10 cellular contexts compared by ENCODE assay signal in genomic region chr13:101520672-101521071, GRCh38.
DNase-seq lines count a peak whose midpoint lies in the region; ATAC-seq, FAIRE-seq and TF ChIP-seq lines count a peak whose summit lies in the region.
"Had no signal": no experiment of that assay in that cellular context is flagged by ENCODE, and none has a peak within 500 bp of the region (broad histone marks: within the 10 kb centered on the region; RNA-seq: fewer than 3 reads in every experiment).

No MANE protein-coding gene starts in this region.

- H3K79me2 ChIP-seq in HepG2 (ENCODE audit: insufficient read depth, low read length), result no peaks in the 10 kb centered on the region
- H3K79me2 ChIP-seq in hepatocyte, result no peaks in the 10 kb centered on the region

- no peak for ATAC-seq in HepG2
- ATAC-seq in right lobe of liver, result no peak

- H3K36me3 ChIP-seq in HepG2 (replicated peaks in 1 of 2; ENCODE audit: control insufficient read depth in 1 of 2, insufficient read depth in 2 of 2, low read length in 2 of 2) (no peaks in the 10 kb centered on the region), right lobe of liver (no peaks in the 10 kb centered on the region), esophagus muscularis mucosa (no peaks in the 10 kb centered on the region), hepatocyte (replicated peaks; ENCODE audit: insufficient read depth, low read depth) (no peaks in the 10 kb centered on the region)

- BruUV-seq in HepG2 (replicated peaks; lab: Mats Ljungman, UMichigan), result no TSS peak

- no peak for FAIRE-seq in HepG2 (lab: Jason Lieb, UNC)

- H3K27ac ChIP-seq in HepG2 (ENCODE audit: extremely low read length, insufficient read depth, low read length), result no peak overlapping the region
- no peak overlapping the region for H3K27ac ChIP-seq in right lobe of liver
- no peak overlapping the region for H3K27ac ChIP-seq in esophagus muscularis mucosa (replicated peaks in 1 of 4)
- no peak overlapping the region for H3K27ac ChIP-seq in coronary artery
- H3K27ac ChIP-seq in hepatocyte, result no peak overlapping the region

- 4% methylated on average over 4 of the region's 4 CpGs for WGBS in HepG2 (ENCODE audit: low lambda C conversion rate)
- WGBS in right lobe of liver (ENCODE audit: insufficient coverage, low coverage, low lambda C conversion rate, missing lambda C conversion rate), result 61% methylated on average over 4 of the region's 4 CpGs
- WGBS in esophagus muscularis mucosa, result 74% methylated on average over 4 of the region's 4 CpGs
- WGBS in hepatocyte (ENCODE audit: low lambda C conversion rate, missing lambda C conversion rate), result 84% methylated on average over 4 of the region's 4 CpGs

- TF ChIP-seq EP300 in HepG2 (IDR thresholded peaks at IDR 0.05; ENCODE audit: low read depth in 2 of 2, low read length in 2 of 2) (no peak), HepG2 (CRISPR knock-in tag; IDR thresholded peaks at IDR 0.05; ENCODE audit: borderline replicate concordance) (no peak), esophagus muscularis mucosa (IDR thresholded peaks at IDR 0.05) (no peak)

- H4K20me1 ChIP-seq in HepG2 (ENCODE audit: insufficient read depth, low read length) (no peaks in the 10 kb centered on the region), hepatocyte (ENCODE audit: insufficient read depth, poor library complexity, severe bottlenecking) (no peaks in the 10 kb centered on the region)

- CTCF ChIA-PET in HepG2 (lab: Yijun Ruan, JAX; ENCODE audit: low intra/inter-chr PET ratio, low total read pairs), result no interaction called here

- no peak overlapping the region for H3K9ac ChIP-seq in HepG2 (ENCODE audit: insufficient read depth, low read depth, low read length)

- no peak overlapping the region for H2AFZ ChIP-seq in HepG2 (ENCODE audit: low read length)
- no peak overlapping the region for H2AFZ ChIP-seq in hepatocyte

- H3K4me1 ChIP-seq in HepG2 (ENCODE audit: insufficient read depth, low read length) (no peaks in the 10 kb centered on the region), right lobe of liver (no peaks in the 10 kb centered on the region), esophagus muscularis mucosa (no peaks in the 10 kb centered on the region), hepatocyte (ENCODE audit: insufficient read depth) (no peaks in the 10 kb centered on the region)

- no peak for DNase-seq in HepG2 (ENCODE audit: low spot score)
- DNase-seq in right lobe of liver, result no peak
- DNase-seq in KBM-7, result peak; percentile 1
- DNase-seq in cardiac fibroblast (ENCODE audit: low read depth in 2 of 2), result peak; percentile 38 to 83
- no peak for DNase-seq in esophagus muscularis mucosa (ENCODE audit: extremely low spot score)
- no peak for DNase-seq in coronary artery (ENCODE audit: low spot score)
- DNase-seq in D341Med (ENCODE audit: low spot score), result no peak
- DNase-seq in hepatocyte (ENCODE audit: low spot score), result no peak
- DNase-seq: NCI-H2029 treated with DMSO at 0.1 percent for 48 hours had no signal

- no peak overlapping the region for H3K4me2 ChIP-seq in HepG2 (ENCODE audit: low read depth, low read length)
- no peak overlapping the region for H3K4me2 ChIP-seq in hepatocyte

- H3K4me3 ChIP-seq in HepG2 (replicated peaks in 1 of 3; ENCODE audit: insufficient read depth in 1 of 3, low read depth in 2 of 3, low read length in 3 of 3), result no peak overlapping the region
- no peak overlapping the region for H3K4me3 ChIP-seq in right lobe of liver
- H3K4me3 ChIP-seq in cardiac fibroblast (replicated peaks in 1 of 2; ENCODE audit: low read depth in 2 of 2, low read length in 2 of 2), result no peak overlapping the region
- no peak overlapping the region for H3K4me3 ChIP-seq in esophagus muscularis mucosa
- H3K4me3 ChIP-seq in coronary artery, result no peak overlapping the region
- H3K4me3 ChIP-seq in hepatocyte, result no peak overlapping the region
- H3K4me3 ChIP-seq: skin epidermis had no signal

- POLR2A ChIA-PET in HepG2 (lab: Yijun Ruan, JAX), result no interaction called here

- TF ChIP-seq CTCF in HepG2 (CRISPR knock-in tag; IDR thresholded peaks at IDR 0.05) (no peak), right lobe of liver (IDR thresholded peaks at IDR 0.05) (no peak), cardiac fibroblast (IDR thresholded peaks at IDR 0.05; ENCODE audit: low read depth, low read length) (no peak), esophagus muscularis mucosa (IDR thresholded peaks at IDR 0.05) (no peak), coronary artery (IDR thresholded peaks at IDR 0.05) (no peak), hepatocyte (IDR thresholded peaks at IDR 0.05; ENCODE audit: poor library complexity) (no peak)

- H3K9me2 ChIP-seq in hepatocyte (replicated peaks; ENCODE audit: insufficient read depth), result no peaks in the 10 kb centered on the region

- in situ Hi-C loops in HepG2 (cut with HindIII; ENCODE audit: extremely low pct_ligation_motif_present, low pct_unique_long_range_greater_than_20kb), result no loop called here
- in situ Hi-C loops in KBM-7 (cut with MboI; ENCODE audit: low pct_unique_long_range_greater_than_20kb, low sequenced_read_pairs), result no loop called here

- H3K9me3 ChIP-seq in HepG2 (ENCODE audit: low read length), result no peaks in the 10 kb centered on the region
- H3K9me3 ChIP-seq in right lobe of liver, result no peaks in the 10 kb centered on the region
- no peaks in the 10 kb centered on the region for H3K9me3 ChIP-seq in esophagus muscularis mucosa
- H3K9me3 ChIP-seq in hepatocyte (ENCODE audit: low read depth), result no peaks in the 10 kb centered on the region

- H3K27me3 ChIP-seq in HepG2 (ENCODE audit: control insufficient read depth in 1 of 2, insufficient read depth in 2 of 2, low read length in 2 of 2), result no peaks in the 10 kb centered on the region
- H3K27me3 ChIP-seq in right lobe of liver, result no peaks in the 10 kb centered on the region
- no peaks in the 10 kb centered on the region for H3K27me3 ChIP-seq in esophagus muscularis mucosa
- no peaks in the 10 kb centered on the region for H3K27me3 ChIP-seq in hepatocyte

- intact Hi-C loops in HepG2 (cut with micrococcal nuclease; ENCODE audit: unreplicated experiment), result no loop called here
- intact Hi-C loops in right lobe of liver (cut with DNase I), result no loop called here
- intact Hi-C loops in esophagus muscularis mucosa (cut with DNase I), result loop anchor here (10.0 kb wide), 1 partner anchor 174 kb away; no protein-coding TSS in a partner anchor

- TF ChIP-seq RAD21 in HepG2 (CRISPR knock-in tag; IDR thresholded peaks at IDR 0.05), result no peak

- TF ChIP-seq POLR2A in HepG2 (IDR thresholded peaks at IDR 0.05; ENCODE audit: insufficient read depth in 1 of 2, low read depth in 2 of 2, low read length in 2 of 2), result no peak
- no peak for TF ChIP-seq POLR2A in right lobe of liver (IDR thresholded peaks at IDR 0.05)
- TF ChIP-seq POLR2A in esophagus muscularis mucosa (IDR thresholded peaks at IDR 0.05; ENCODE audit: low read depth), result no peak

TF ChIP-seq in HepG2, 621 proteins besides CTCF, POLR2A, EP300 and RAD21:
- no peak for TF ChIP-seq POGK (CRISPR knock-in tag; conservative IDR thresholded peaks at IDR 0.05)
- peak; percentile 26 to 46; a peak in 2 of 4 replicates for TF ChIP-seq MAFK (conservative IDR thresholded peaks at IDR 0.05 in 1 of 2, IDR thresholded peaks at IDR 0.05 in 1 of 2; ENCODE audit: low read length in 2 of 2)
- no peak for TF ChIP-seq PAWR (CRISPR knock-in tag; IDR thresholded peaks at IDR 0.05; ENCODE audit: borderline replicate concordance)
- TF ChIP-seq MAFF (IDR thresholded peaks at IDR 0.05; ENCODE audit: low read depth, low read length), result 0 out of 2 replicates have a peak, but pooled peaks have one; percentile 15

Comparison
In these comparisons a context has a peak if more than half of its experiments do, and no peak if none do; other contexts are left out.
1. DNase-seq: peak in KBM-7 (single experiment) and cardiac fibroblast (2 of 2); none in HepG2 (single experiment), right lobe of liver (0 of 3), esophagus muscularis mucosa (single experiment), coronary artery (single experiment), D341Med (single experiment) and hepatocyte (single experiment).